8 cellular contexts compared by ENCODE assay signal in genomic region chr16:79806757-79807156, GRCh38.
"Had no signal": no experiment of that assay in that cellular context is flagged by ENCODE, and none has a peak within 500 bp of the region (broad histone marks: within the 10 kb centered on the region; RNA-seq: fewer than 3 reads in every experiment).

No MANE protein-coding gene starts in this region.

- DNase-seq: IMR-90, KBM-7, KG1 had no signal

- H3K4me2 ChIP-seq: KMS-11 had no signal

- H3K4me3 Mint-ChIP-seq: IgD-negative memory B cell had no signal

- H3K9ac ChIP-seq: KMS-11 had no signal

- H3K4me1 Mint-ChIP-seq: IgD-negative memory B cell had no signal

- H3K36me3 Mint-ChIP-seq: IgD-negative memory B cell had no signal

- FAIRE-seq: HTR-8/SVneo, K562 had no signal

- H3K4me3 ChIP-seq: K562 had no signal

- H3K27ac Mint-ChIP-seq: IgD-negative memory B cell had no signal

- H3K27ac ChIP-seq: HL-60, KMS-11 had no signal

- ATAC-seq: K562 had no signal
